ENCODE assay signal across 9 cellular contexts in genomic region chr2:58047373-58047674, GRCh38. TPM values are rescaled to one million over a fixed set of nuclear protein-coding genes. Genes with fewer than 3 reads are reported as not detected.
DNase-seq lines count a peak whose midpoint lies in the region; ATAC-seq, FAIRE-seq and TF ChIP-seq lines count a peak whose summit lies in the region.
"Had no signal": no experiment of that assay in that cellular context is flagged by ENCODE, and none has a peak within 500 bp of the region (broad histone marks: within the 10 kb centered on the region; RNA-seq: fewer than 3 reads in every experiment).

No MANE protein-coding gene starts in this region.

- H3K9ac ChIP-seq in H1 (replicated peaks in 1 of 4; ENCODE audit: extremely low read depth in 1 of 4, low read depth in 3 of 4, low read length in 3 of 4) (peak overlapping the region; percentile 83 to 95 (median 84)), neuronal stem cell (ENCODE audit: low read depth, low read length, poor library complexity) (peak overlapping the region; percentile 9)

- no peak for TF ChIP-seq CTCF in H1 (IDR thresholded peaks at IDR 0.05; ENCODE audit: control extremely low read depth in 1 of 3, insufficient read depth in 1 of 3, low read depth in 1 of 3, low read length in 3 of 3)
- no peak for TF ChIP-seq CTCF in BE2C (IDR thresholded peaks at IDR 0.05; ENCODE audit: low read depth, low read length)

- H3K36me3 ChIP-seq in H1 (ENCODE audit: control insufficient read depth in 2 of 4, insufficient read depth in 4 of 4, low read length in 3 of 4) (peaks cover 0 to 9% (median 0%) of the 10 kb centered on the region in 4 experiments; a peak in 1 of 8 replicates), neuronal stem cell (replicated peaks in 1 of 2; ENCODE audit: control insufficient read depth in 2 of 2, insufficient read depth in 2 of 2, low read length in 2 of 2) (no peaks in the 10 kb centered on the region), BE2C (no peaks in the 10 kb centered on the region)

- H3K9me3 ChIP-seq in H1 (ENCODE audit: insufficient read depth in 2 of 2, low read depth in 1 of 2, low read length in 1 of 2) (no peaks in the 10 kb centered on the region), neuronal stem cell (replicated peaks in 1 of 2; ENCODE audit: control insufficient read depth in 2 of 2, insufficient read depth in 1 of 2, low read depth in 1 of 2, low read length in 2 of 2) (no peaks in the 10 kb centered on the region), BE2C (no peaks in the 10 kb centered on the region)

- no peak overlapping the region for H2BK15ac ChIP-seq in H1 (ENCODE audit: low read length)
- peak overlapping the region; percentile 62 for H2BK15ac ChIP-seq in neuronal stem cell (ENCODE audit: low read length)

- H3K4me2 ChIP-seq in H1 (ENCODE audit: insufficient read depth in 1 of 2, low read depth in 2 of 2, low read length in 2 of 2) (peak overlapping the region; percentile 81 to 92), neuronal stem cell (ENCODE audit: insufficient read depth, low read length, poor library complexity, severe bottlenecking) (peak overlapping the region; percentile 64)

- H2BK12ac ChIP-seq in H1 (ENCODE audit: low read depth, low read length) (no peak overlapping the region), neuronal stem cell (ENCODE audit: low read length) (no peak overlapping the region)

- H2BK120ac ChIP-seq in H1 (replicated peaks; ENCODE audit: low read depth, low read length) = no peak overlapping the region
- H2BK120ac ChIP-seq in neuronal stem cell (ENCODE audit: low read depth, low read length) = no peak overlapping the region

- H3K18ac ChIP-seq in H1 (ENCODE audit: extremely low read depth, low read length) = peak overlapping the region; percentile 98
- H3K18ac ChIP-seq in neuronal stem cell (ENCODE audit: low read length) = peak overlapping the region; percentile 93

- H3K23ac ChIP-seq in H1 (ENCODE audit: insufficient read length) = no peak overlapping the region
- H3K23ac ChIP-seq in neuronal stem cell (ENCODE audit: low read depth, low read length, poor library complexity) = peak overlapping the region; percentile 94

- TF ChIP-seq EP300 in H1 (IDR thresholded peaks at IDR 0.05; ENCODE audit: borderline replicate concordance in 1 of 2, low read depth in 2 of 2, low read length in 2 of 2) = no peak

- FAIRE-seq in H1 (lab: Jason Lieb, UNC) = no peak
- FAIRE-seq: colon had no signal

- H3K27me3 ChIP-seq in H1 (replicated peaks in 1 of 4; ENCODE audit: control insufficient read depth in 3 of 4, extremely low read depth in 1 of 4, insufficient read depth in 3 of 4, low read length in 3 of 4) (no peaks in the 10 kb centered on the region), neuronal stem cell (ENCODE audit: control insufficient read depth in 3 of 3, insufficient read depth in 3 of 3, low read depth in 1 of 3, low read length in 3 of 3) (no peaks in the 10 kb centered on the region), BE2C (peaks cover 11% of the 10 kb centered on the region)

- WGBS in H1 (ENCODE audit: extremely low coverage in 1 of 2, insufficient coverage in 1 of 2, insufficient read length in 1 of 2, insufficient replicate concordance in 2 of 2, low coverage in 1 of 2, low lambda C conversion rate in 2 of 2, missing lambda C conversion rate in 1 of 2), 2 experiments = 12% methylated on average over 8 of the region's 8 CpGs; no CpG with 5 or more reads in 1 of the 2 experiments
- no CpG with 5 or more reads among the region's 8 CpGs for WGBS in neuronal stem cell (ENCODE audit: extremely low coverage in 2 of 2, insufficient read length in 2 of 2, insufficient replicate concordance in 1 of 2), 2 donors

- H4K91ac ChIP-seq in H1 (replicated peaks; ENCODE audit: insufficient read length, low read length) = peak overlapping the region; percentile 34
- H4K91ac ChIP-seq in neuronal stem cell (ENCODE audit: low read depth, low read length, poor library complexity) = no peak overlapping the region

- no peaks in the 10 kb centered on the region for H4K20me1 ChIP-seq in H1 (replicated peaks in 1 of 2; ENCODE audit: control insufficient read depth in 1 of 2, insufficient read depth in 2 of 2, low read length in 2 of 2)

- H3K14ac ChIP-seq in H1 (ENCODE audit: insufficient read length) (no peak overlapping the region), neuronal stem cell (ENCODE audit: low read length) (no peak overlapping the region)

- H2AK5ac ChIP-seq in H1 (ENCODE audit: low read depth, low read length) (no peak overlapping the region), neuronal stem cell (ENCODE audit: low read depth, low read length) (no peak overlapping the region)

- H3K4ac ChIP-seq in H1 (replicated peaks; ENCODE audit: insufficient read length, low read depth, low read length) (no peak overlapping the region), neuronal stem cell (ENCODE audit: low read length) (no peak overlapping the region)

- 0 out of 2 replicates have a peak, but pooled peaks cover 2% of the 10 kb centered on the region for H3K23me2 ChIP-seq in H1 (ENCODE audit: low read depth, low read length)

- H3K79me2 ChIP-seq in H1 (ENCODE audit: control insufficient read depth in 1 of 2, insufficient read depth in 2 of 2, low read length in 2 of 2) = peaks cover 0 to 19% of the 10 kb centered on the region in 2 experiments; a peak in 2 of 4 replicates

- peak; percentile 38 for ATAC-seq in HG02759 (IDR thresholded peaks at IDR 0.05; ENCODE audit: unreplicated experiment)

- H3K4me3 ChIP-seq in H1 (ENCODE audit: extremely low read depth in 1 of 4, insufficient read depth in 2 of 4, low read depth in 3 of 4, low read length in 4 of 4) (peak overlapping the region; percentile 52 to 74 (median 62)), neuronal stem cell (ENCODE audit: low read length in 2 of 2) (peak overlapping the region in 1 of 2 donors; percentile 79), BE2C (ENCODE audit: low read depth, low read length) (no peak overlapping the region)

- H4K8ac ChIP-seq in H1 (ENCODE audit: extremely low read depth, insufficient read depth, low read length) (peak overlapping the region; percentile 96; the same call in 1 of the 2 replicates), neuronal stem cell (ENCODE audit: low read depth, low read length) (no peak overlapping the region)

- H3K4me1 ChIP-seq in H1 (replicated peaks in 1 of 4; ENCODE audit: control insufficient read depth in 3 of 4, insufficient read depth in 4 of 4, low read length in 3 of 4) (peaks cover 0 to 9% (median 7%) of the 10 kb centered on the region in 4 experiments; a peak in 3 of 7 replicates), neuronal stem cell (ENCODE audit: control insufficient read depth in 2 of 2, insufficient read depth in 1 of 2, low read depth in 1 of 2, low read length in 2 of 2) (peaks cover 0 to 6% of the 10 kb centered on the region in 2 donors), BE2C (no peaks in the 10 kb centered on the region)

- POLR2A ChIA-PET in H1 (lab: Charles Lee; ENCODE audit: partially characterized antibody) = interaction anchor here (1.6 kb wide), 1 partner anchor 161 kb away, joined by 4 read pairs; no protein-coding TSS in a partner anchor

- DNase-seq in NOMO-1 (lab: John Stamatoyannopoulos, UW; ENCODE audit: unreplicated experiment in 2 of 2) (peak; percentile 47 to 64), NOMO-1 treated with dmso at 0.1 percent for 144 hours (lab: John Stamatoyannopoulos, UW; ENCODE audit: unreplicated experiment) (no peak), NCI-H526 treated with DMSO at 0.1 percent for 48 hours (lab: John Stamatoyannopoulos, UW) (peak; percentile 68), H1 (ENCODE audit: low read depth in 1 of 2, low spot score in 2 of 2) (no peak), neuronal stem cell (ENCODE audit: low spot score) (no peak), BE2C (no peak), NCI-H345 (lab: John Stamatoyannopoulos, UW) (no peak)

- H3K56ac ChIP-seq in H1 (replicated peaks; ENCODE audit: insufficient read length, low read depth, low read length) = peak overlapping the region; percentile 52

- CTCF ChIA-PET in H1 (lab: Charles Lee; ENCODE audit: partially characterized antibody) = no interaction called here

- H4K5ac ChIP-seq in H1 (ENCODE audit: insufficient read length, low read depth, low read length) = peak overlapping the region; percentile 64

- TF ChIP-seq RAD21 in H1 (IDR thresholded peaks at IDR 0.05 in 1 of 2, conservative IDR thresholded peaks at IDR 0.05 in 1 of 2; ENCODE audit: low read depth in 2 of 2, low read length in 2 of 2) = no peak

- H3K79me1 ChIP-seq in H1 (ENCODE audit: low read depth, low read length) (no peaks in the 10 kb centered on the region; the same call in 1 of the 2 replicates), neuronal stem cell (ENCODE audit: low read depth, low read length) (no peaks in the 10 kb centered on the region)

- H2BK5ac ChIP-seq in H1 (ENCODE audit: low read depth, low read length) (peak overlapping the region; percentile 46), neuronal stem cell (ENCODE audit: low read length) (no peak overlapping the region)

- no peak for TF ChIP-seq POLR2A in H1 (IDR thresholded peaks at IDR 0.05; ENCODE audit: control extremely low read depth in 1 of 2, low read depth in 2 of 2, low read length in 2 of 2)

- H2AFZ ChIP-seq in H1 (ENCODE audit: low read length) (peak overlapping the region; percentile 82; the same call in 1 of the 2 replicates), neuronal stem cell (ENCODE audit: low read length) (no peak overlapping the region)

- H3K27ac ChIP-seq in H1 (ENCODE audit: low read depth, low read length) (peak overlapping the region; percentile 91), neuronal stem cell (replicated peaks; ENCODE audit: low read length) (peak overlapping the region; percentile 77)

- no peak overlapping the region for H2BK20ac ChIP-seq in H1 (ENCODE audit: low read length)

TF ChIP-seq in H1, 55 proteins besides CTCF, POLR2A, EP300 and RAD21 (continues in another document):
- TF ChIP-seq CHD2 (IDR thresholded peaks at IDR 0.05; ENCODE audit: low read length) (no peak), TCF12 (IDR thresholded peaks at IDR 0.05; ENCODE audit: low read depth, low read length) (no peak), RXRA (IDR thresholded peaks at IDR 0.05; ENCODE audit: insufficient read depth, low read depth, low read length) (no peak), JUN (IDR thresholded peaks at IDR 0.05; ENCODE audit: low read depth, low read length) (no peak), JUND (IDR thresholded peaks at IDR 0.05; ENCODE audit: low read length) (no peak)

RNA-seq across cellular contexts. Expression of gene VRK2, which starts 0.7 kb away (rescaled TPM):
- 27.8 and 28.0 TPM in 2 replicates for total RNA-seq in H1 (2021; fragmentation: NEBNext Ultra II Directional; extraction: Animal tissue kit (Norgen Biotek cat#: 25700))
- polyA plus RNA-seq in H1 (2011; rRNA removed) = 4.4 and 7.6 TPM in 2 replicates
- polyA plus RNA-seq in H1 (2011; cell fraction: cytosol; rRNA removed) = 10.2 TPM
- polyA plus RNA-seq in H1 (2011; cell fraction: nucleus; rRNA removed) = 6.4 TPM
- 13.2 to 21.9 TPM (median 14.3 TPM) in 4 replicates for polyA plus RNA-seq in H1 (2012, experiment 1 of 2)
- 1.2 TPM for polyA plus RNA-seq in H1 (2012, experiment 2 of 2)
- 18.9 TPM for polyA plus RNA-seq in H1 (2013, experiment 1 of 2)
- 18.7 TPM for polyA plus RNA-seq in H1 (2013, experiment 2 of 2)
- polyA minus RNA-seq in H1 (2011; rRNA and poly(A)+ RNA removed) = 11.9 and 18.2 TPM in 2 replicates
- polyA minus RNA-seq in H1 (2011; cell fraction: cytosol; rRNA and poly(A)+ RNA removed) = 8.4 TPM
- polyA minus RNA-seq in H1 (2011; cell fraction: nucleus; rRNA and poly(A)+ RNA removed) = 27.7 TPM
- 16.0 TPM for polyA plus RNA-seq in neuronal stem cell (2013, experiment 1 of 2)
- 15.4 TPM for polyA plus RNA-seq in neuronal stem cell (2013, experiment 2 of 2)
- not detected for polyA plus RNA-seq in BE2C (2012; ENCODE audit: insufficient read depth, insufficient read length, low read depth)

Comparison
In these comparisons a context has a peak if more than half of its experiments do, and no peak if none do; other contexts are left out.
1. DNase-seq: peak in NOMO-1 (2 of 2) and NCI-H526 treated with DMSO at 0.1 percent for 48 hours (single experiment); none in NOMO-1 treated with dmso at 0.1 percent for 144 hours (single experiment), H1 (0 of 2), neuronal stem cell (single experiment), BE2C (single experiment) and NCI-H345 (single experiment).